In genomic region chr6:149325648-149326236, GRCh38 we compare ENCODE assay signal across 17 cellular contexts. TPM values are rescaled to one million over a fixed set of nuclear protein-coding genes. Genes with fewer than 3 reads are reported as not detected.
DNase-seq lines count a peak whose midpoint lies in the region; ATAC-seq and TF ChIP-seq lines count a peak whose summit lies in the region.
"Had no signal": no experiment of that assay in that cellular context is flagged by ENCODE, and none has a peak within 500 bp of the region (broad histone marks: within the 10 kb centered on the region; RNA-seq: fewer than 3 reads in every experiment).

No MANE protein-coding gene starts in this region.

- no peak overlapping the region for H3K4me2 ChIP-seq in H9 (ENCODE audit: insufficient read depth, insufficient read length, low read length)

- H2AFZ ChIP-seq in H9 (ENCODE audit: low read length) = no peak overlapping the region

- CTCF ChIA-PET in activated naive CD4-positive, alpha-beta T cell treated with anti-CD3 and anti-CD28 coated beads, Interleukin-2, amount 10 ng/mL, durations not matched to agents 7 days and 5 days (lab: Charles Lee) = interaction anchor here (1.3 to 1.9 kb wide), 2 partner anchors 106 to 245 kb away, joined by 3 to 10 read pairs; no protein-coding TSS in a partner anchor

- no peak for DNase-seq in activated naive CD4-positive, alpha-beta T cell treated with anti-CD3 and anti-CD28 coated beads, Interleukin-2, amount 10 ng/mL, durations not matched to agents 7 days and 5 days
- DNase-seq in activated naive CD4-positive, alpha-beta T cell treated with Interleukin-2 at 50 U/mL for 16 hours = no peak
- DNase-seq in H9 (no peak), T-helper 17 cell (no peak), left colon (no peak)
- DNase-seq: HCEC 1CT, KG1, NCI-H1436, NCI-H2081, NCI-H510A, NCI-H774, PC-3, SJCRH30 had no signal

- H2BK120ac ChIP-seq in H9 (ENCODE audit: low read depth, low read length, poor library complexity, severe bottlenecking) = no peak overlapping the region

- H3K14ac ChIP-seq in H9 (ENCODE audit: insufficient read depth, low read length) = no peak overlapping the region

- no peak overlapping the region for H3T11ph ChIP-seq in H9 (ENCODE audit: low read length)

- no peak overlapping the region for H3K9ac ChIP-seq in H9 (ENCODE audit: extremely low read depth, insufficient read length, low read length)

- H3K18ac ChIP-seq in H9 (ENCODE audit: insufficient read length, low read depth, low read length) = no peak overlapping the region

- no peak overlapping the region for H3K4me3 Mint-ChIP-seq in activated naive CD4-positive, alpha-beta T cell treated with anti-CD3 and anti-CD28 coated beads, Interleukin-2, amount 10 ng/mL, durations not matched to agents 7 days and 5 days
- H3K4me3 Mint-ChIP-seq in H9 (no peak overlapping the region), T-helper 17 cell (peak overlapping the region; percentile 58)

- no peaks in the 10 kb centered on the region for H3K23me2 ChIP-seq in H9 (ENCODE audit: insufficient read length, low read depth, low read length, poor library complexity, severe bottlenecking)

- H3K9me3 Mint-ChIP-seq in activated naive CD4-positive, alpha-beta T cell treated with anti-CD3 and anti-CD28 coated beads, Interleukin-2, amount 10 ng/mL, durations not matched to agents 7 days and 5 days = no peaks in the 10 kb centered on the region
- H3K9me3 Mint-ChIP-seq in H9 = no peaks in the 10 kb centered on the region

- no peak for TF ChIP-seq CTCF in H9 (conservative IDR thresholded peaks at IDR 0.05)

- H3K27me3 Mint-ChIP-seq in activated naive CD4-positive, alpha-beta T cell treated with anti-CD3 and anti-CD28 coated beads, Interleukin-2, amount 10 ng/mL, durations not matched to agents 7 days and 5 days = no peaks in the 10 kb centered on the region
- H3K27me3 Mint-ChIP-seq in H9 (ENCODE audit: low read depth) (no peaks in the 10 kb centered on the region), T-helper 17 cell (no peaks in the 10 kb centered on the region)

- peaks cover 93% of the 10 kb centered on the region for H3K4me1 Mint-ChIP-seq in activated naive CD4-positive, alpha-beta T cell treated with anti-CD3 and anti-CD28 coated beads, Interleukin-2, amount 10 ng/mL, durations not matched to agents 7 days and 5 days
- peaks cover 49 to 51% of the 10 kb centered on the region in 2 experiments for H3K4me1 Mint-ChIP-seq in H9
- H3K4me1 Mint-ChIP-seq in T-helper 17 cell = peaks cover 57% of the 10 kb centered on the region

- H3K9me3 ChIP-seq in H9 (ENCODE audit: control insufficient read depth, low read depth, low read length) (no peaks in the 10 kb centered on the region), T-helper 17 cell (ENCODE audit: control insufficient read depth, low read length, poor library complexity, severe bottlenecking) (no peaks in the 10 kb centered on the region)
- H3K9me3 ChIP-seq: SJCRH30 had no signal

- intact Hi-C loops in left colon (cut with DNase I, micrococcal nuclease) = no loop called here

- H3K27ac Mint-ChIP-seq in activated naive CD4-positive, alpha-beta T cell treated with anti-CD3 and anti-CD28 coated beads, Interleukin-2, amount 10 ng/mL, durations not matched to agents 7 days and 5 days = peak overlapping the region; percentile 53
- H3K27ac Mint-ChIP-seq in H9 (no peak overlapping the region), T-helper 17 cell (peak overlapping the region; percentile 97)

- no peak overlapping the region for H2BK15ac ChIP-seq in H9 (ENCODE audit: low read depth, low read length)

- peaks cover 56% of the 10 kb centered on the region for H3K36me3 Mint-ChIP-seq in activated naive CD4-positive, alpha-beta T cell treated with anti-CD3 and anti-CD28 coated beads, Interleukin-2, amount 10 ng/mL, durations not matched to agents 7 days and 5 days
- H3K36me3 Mint-ChIP-seq in H9 (ENCODE audit: insufficient read depth in 1 of 3, low read depth in 3 of 3) = no peaks in the 10 kb centered on the region; a peak in 1 of 7 replicates
- H3K36me3 Mint-ChIP-seq in T-helper 17 cell (ENCODE audit: low read depth) = no peaks in the 10 kb centered on the region

- H3K79me1 ChIP-seq in H9 (ENCODE audit: insufficient read depth, low read depth, low read length, poor library complexity, severe bottlenecking) = peaks cover 12% of the 10 kb centered on the region

- WGBS in H9 (ENCODE audit: extremely low coverage, insufficient read length, low lambda C conversion rate) = no CpG with 5 or more reads among the region's 3 CpGs

- no peaks in the 10 kb centered on the region for H3K27me3 ChIP-seq in H9 (ENCODE audit: insufficient read depth, low read length)
- H3K27me3 ChIP-seq: SJCRH30 had no signal

- peaks cover 34% of the 10 kb centered on the region for H3K79me2 ChIP-seq in H9 (ENCODE audit: insufficient read depth, low read length)

- H4K91ac ChIP-seq in H9 (ENCODE audit: insufficient read length, low read depth, low read length) = no peak overlapping the region

- no peak overlapping the region for H2AK5ac ChIP-seq in H9 (ENCODE audit: insufficient read length, low read length)

- H3K4ac ChIP-seq in H9 (ENCODE audit: low read depth, low read length) = no peak overlapping the region

- no peak overlapping the region for H4K5ac ChIP-seq in H9 (ENCODE audit: insufficient read length, low read depth, low read length)

- no peak overlapping the region for H2BK12ac ChIP-seq in H9 (ENCODE audit: insufficient read length, low read depth, low read length)

- H2BK20ac ChIP-seq in H9 (ENCODE audit: low read depth, low read length, poor library complexity, severe bottlenecking) = peak overlapping the region; percentile 45

- H3K27ac ChIP-seq in H9 (ENCODE audit: insufficient read length, low read depth, low read length) = no peak overlapping the region
- H3K27ac ChIP-seq: RWPE1, SJCRH30 had no signal

- H4K20me1 ChIP-seq in H9 (ENCODE audit: control insufficient read depth, insufficient read depth, insufficient read length) = no peaks in the 10 kb centered on the region

- H3K56ac ChIP-seq in H9 (ENCODE audit: insufficient read length, low read depth, low read length) = no peak overlapping the region

- ATAC-seq in T-helper 17 cell (no peak), left colon (peak; percentile 84), HG03439 (IDR thresholded peaks at IDR 0.05; ENCODE audit: unreplicated experiment) (no peak), GM19395 (IDR thresholded peaks at IDR 0.05; ENCODE audit: unreplicated experiment) (no peak), GM21717 (IDR thresholded peaks at IDR 0.05; ENCODE audit: unreplicated experiment) (no peak)
- ATAC-seq: PC-3 had no signal

- peaks cover 4% of the 10 kb centered on the region; the same call in 1 of the 2 replicates for H3K4me1 ChIP-seq in H9 (ENCODE audit: insufficient read depth, low read length)
- H3K4me1 ChIP-seq: SJCRH30 had no signal

- no peak overlapping the region for H3K23ac ChIP-seq in H9 (ENCODE audit: insufficient read length, low read depth, low read length)

- no peak overlapping the region for H2BK5ac ChIP-seq in H9 (ENCODE audit: insufficient read length, low read length)

- no peak overlapping the region for H4K8ac ChIP-seq in H9 (replicated peaks; ENCODE audit: insufficient read length, low read depth, low read length)

RNA-seq across cellular contexts. Expression of gene TAB2, which starts 8.2 kb away (rescaled TPM):
- 55.7 and 56.2 TPM in 2 replicates for total RNA-seq in H9 (2021)
- 100 to 1,000 TPM; 192 to 199 TPM for total RNA-seq in T-helper 17 cell
- 10 to 100 TPM; 57.7 to 69.5 TPM for total RNA-seq in left colon

Comparison
In these comparisons a context has a peak if more than half of its experiments do, and no peak if none do; other contexts are left out.
1. H3K27ac Mint-ChIP-seq: peak in activated naive CD4-positive, alpha-beta T cell treated with anti-CD3 and anti-CD28 coated beads, Interleukin-2, amount 10 ng/mL, durations not matched to agents 7 days and 5 days (single experiment) and T-helper 17 cell (single experiment); none in H9 (0 of 3).